Comparison of ENCODE assay signal across 32 cellular contexts in the genomic region with DNA sequence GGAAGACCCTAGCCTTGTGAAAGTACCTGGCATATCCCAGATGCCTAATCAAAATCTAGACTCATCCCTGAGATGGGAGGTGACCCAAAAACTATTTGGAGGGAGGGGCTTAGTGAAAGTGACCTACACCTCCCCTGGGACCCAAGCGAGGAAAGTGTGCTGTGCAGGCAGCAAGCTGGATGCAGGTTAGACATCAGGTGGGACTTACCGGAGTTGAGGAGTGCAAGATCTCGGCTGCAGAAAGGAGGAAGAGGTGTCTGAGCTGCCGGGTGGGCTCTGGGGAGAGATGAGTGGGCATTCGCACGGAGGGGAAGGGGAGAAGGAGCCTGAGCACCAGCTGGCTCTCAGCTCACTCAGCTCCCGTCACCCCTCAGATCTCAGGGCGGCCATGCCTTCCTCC. TPM values are rescaled to one million over a fixed set of nuclear protein-coding genes. Genes with fewer than 3 reads are reported as not detected.
"Had no signal": no experiment of that assay in that cellular context is flagged by ENCODE, and none has a peak within 500 bp of the region (broad histone marks: within the 10 kb centered on the region; RNA-seq: fewer than 3 reads in every experiment).

No MANE protein-coding gene starts in this region.

- H3K4me3 ChIP-seq: ascending aorta, breast epithelium, cardiac muscle cell, colonic mucosa, esophagus squamous epithelium had no signal

- H3K4me3 Mint-ChIP-seq: activated CD4-positive, alpha-beta memory T cell treated with anti-CD3 and anti-CD28 coated beads, Interleukin-2, amount 10 ng/mL, durations not matched to agents 7 days and 5 days; activated CD4-positive, alpha-beta T cell treated with anti-CD3 and anti-CD28 coated beads, Interleukin-2, amount 10 ng/mL, durations not matched to agents 7 days and 5 days; activated naive CD4-positive, alpha-beta T cell treated with anti-CD3 and anti-CD28 coated beads, Interleukin-2, amount 10 ng/mL, durations not matched to agents 7 days and 5 days; activated naive CD8-positive, alpha-beta T cell treated with anti-CD3 and anti-CD28 coated beads, Interleukin-2, amount 10 ng/mL, durations not matched to agents 7 days and 5 days; activated T-cell treated with anti-CD3 and anti-CD28 coated beads, Interleukin-2, amount 50 U/mL, for 24 hours; activated T-cell treated with anti-CD3 and anti-CD28 coated beads, Interleukin-2, amount 50 U/mL, for 72 hours had no signal

- FAIRE-seq: endometrium, endothelial cell of umbilical vein had no signal

- H3K36me3 ChIP-seq: ascending aorta, breast epithelium, cardiac muscle cell, colonic mucosa, esophagus squamous epithelium had no signal

- H3K9me3 ChIP-seq: ascending aorta, breast epithelium, colonic mucosa, esophagus squamous epithelium had no signal

- H3K27me3 ChIP-seq: ascending aorta, cardiac muscle cell, colonic mucosa had no signal

- H3K27me3 Mint-ChIP-seq: activated CD4-positive, alpha-beta memory T cell treated with anti-CD3 and anti-CD28 coated beads, Interleukin-2, amount 10 ng/mL, durations not matched to agents 7 days and 5 days; activated naive CD8-positive, alpha-beta T cell treated with anti-CD3 and anti-CD28 coated beads, Interleukin-2, amount 10 ng/mL, durations not matched to agents 7 days and 5 days had no signal

- H3K4me1 ChIP-seq: ascending aorta, breast epithelium had no signal

- H3K27ac Mint-ChIP-seq: activated CD4-positive, alpha-beta memory T cell treated with anti-CD3 and anti-CD28 coated beads, Interleukin-2, amount 10 ng/mL, durations not matched to agents 7 days and 5 days; activated naive CD4-positive, alpha-beta T cell treated with anti-CD3 and anti-CD28 coated beads, Interleukin-2, amount 10 ng/mL, durations not matched to agents 7 days and 5 days; activated naive CD8-positive, alpha-beta T cell treated with anti-CD3 and anti-CD28 coated beads, Interleukin-2, amount 10 ng/mL, durations not matched to agents 7 days and 5 days; activated T-cell treated with anti-CD3 and anti-CD28 coated beads, Interleukin-2, amount 50 U/mL, for 24 hours; activated T-cell treated with anti-CD3 and anti-CD28 coated beads, Interleukin-2, amount 50 U/mL, for 72 hours had no signal

- H3K9me3 Mint-ChIP-seq: activated CD4-positive, alpha-beta memory T cell treated with anti-CD3 and anti-CD28 coated beads, Interleukin-2, amount 10 ng/mL, durations not matched to agents 7 days and 5 days; activated CD4-positive, alpha-beta T cell treated with anti-CD3 and anti-CD28 coated beads, Interleukin-2, amount 10 ng/mL, durations not matched to agents 7 days and 5 days; activated naive CD4-positive, alpha-beta T cell treated with anti-CD3 and anti-CD28 coated beads, Interleukin-2, amount 10 ng/mL, durations not matched to agents 7 days and 5 days; activated naive CD4-positive, alpha-beta T cell treated with anti-CD3 and anti-CD28 coated beads, Interleukin-2, amount 50 U/mL, for 72 hours; activated naive CD8-positive, alpha-beta T cell treated with anti-CD3 and anti-CD28 coated beads, Interleukin-2, amount 10 ng/mL, durations not matched to agents 7 days and 5 days; activated T-cell treated with anti-CD3 and anti-CD28 coated beads, Interleukin-2, amount 50 U/mL, for 24 hours; activated T-cell treated with anti-CD3 and anti-CD28 coated beads, Interleukin-2, amount 50 U/mL, for 72 hours had no signal

- DNase-seq: activated CD4-positive, alpha-beta memory T cell treated with anti-CD3 and anti-CD28 coated beads, Interleukin-2, amount 10 ng/mL, durations not matched to agents 7 days and 5 days; activated CD4-positive, alpha-beta T cell treated with anti-CD3 and anti-CD28 coated beads for 1 hour; activated CD4-positive, alpha-beta T cell treated with anti-CD3 and anti-CD28 coated beads for 4 hours; activated CD4-positive, alpha-beta T cell treated with anti-CD3 and anti-CD28 coated beads, Interleukin-2, amount 10 ng/mL, durations not matched to agents 7 days and 5 days; activated CD4-positive, alpha-beta T cell treated with anti-CD3 and anti-CD28 coated beads, Interleukin-2, amount 50 U/mL, for 4 hours; activated CD4-positive, CD25-positive, alpha-beta regulatory T cell; activated CD8-positive, alpha-beta memory T cell treated with anti-CD3 and anti-CD28 coated beads, Interleukin-2, amount 50 U/mL, for 48 hours; activated gamma-delta T cell; activated naive CD4-positive, alpha-beta T cell; activated naive CD4-positive, alpha-beta T cell treated with anti-CD3 and anti-CD28 coated beads, Interleukin-2, amount 10 ng/mL, durations not matched to agents 7 days and 5 days; activated naive CD8-positive, alpha-beta T cell treated with anti-CD3 and anti-CD28 coated beads, Interleukin-2, amount 10 ng/mL, durations not matched to agents 7 days and 5 days; activated T-cell treated with anti-CD3 and anti-CD28 coated beads for 4 hours; activated T-cell treated with anti-CD3 and anti-CD28 coated beads, Interleukin-2, amount 50 U/mL, for 24 hours; activated T-cell treated with anti-CD3 and anti-CD28 coated beads, Interleukin-2, amount 50 U/mL, for 72 hours; central memory CD4-positive, alpha-beta T cell; cerebellar nuclear complex; colonic mucosa; effector CD8-positive, alpha-beta T cell; esophagus squamous epithelium; foreskin melanocyte; head of caudate nucleus; T-helper 1 cell had no signal

- ATAC-seq: activated naive CD4-positive, alpha-beta T cell treated with anti-CD3 and anti-CD28 coated beads, Interleukin-2, amount 50 U/mL, for 72 hours; activated T-cell treated with anti-CD3 and anti-CD28 coated beads, Interleukin-2, amount 50 U/mL, for 72 hours had no signal

- H3K27ac ChIP-seq: ascending aorta, breast epithelium, cardiac muscle cell, colonic mucosa, epithelial cell of prostate, esophagus squamous epithelium had no signal

- H3K36me3 Mint-ChIP-seq: activated naive CD4-positive, alpha-beta T cell treated with anti-CD3 and anti-CD28 coated beads, Interleukin-2, amount 10 ng/mL, durations not matched to agents 7 days and 5 days; activated naive CD4-positive, alpha-beta T cell treated with anti-CD3 and anti-CD28 coated beads, Interleukin-2, amount 50 U/mL, for 72 hours; activated naive CD8-positive, alpha-beta T cell treated with anti-CD3 and anti-CD28 coated beads, Interleukin-2, amount 10 ng/mL, durations not matched to agents 7 days and 5 days; brain had no signal

RNA-seq across cellular contexts. Expression of a gene that starts 10.3 kb away (rescaled TPM):
- total RNA-seq: ascending aorta, fibroblast of villous mesenchyme had no signal
- polyA plus RNA-seq: fibroblast of lung had no signal
